In the genomic region with DNA sequence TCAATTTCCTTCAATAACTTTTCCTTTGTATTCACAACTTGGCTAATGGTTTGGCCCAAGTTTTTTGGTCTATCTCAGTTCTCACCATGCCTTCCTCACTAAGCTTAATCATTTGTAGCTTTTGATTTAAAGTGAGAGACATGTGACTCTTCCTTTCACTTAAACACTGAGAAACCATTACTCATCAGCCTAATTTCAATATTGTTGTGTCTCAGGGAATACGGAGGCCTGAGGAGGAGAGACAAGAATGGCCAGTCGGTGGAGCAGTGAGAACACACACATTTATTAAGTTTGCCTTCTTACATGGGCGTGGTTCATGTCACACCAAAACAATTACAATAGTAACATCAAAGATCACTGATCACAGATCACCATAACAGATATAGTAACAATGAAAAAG, we compare ENCODE assay signal across 9 cellular contexts. TPM values are rescaled to one million over a fixed set of nuclear protein-coding genes. Genes with fewer than 3 reads are reported as not detected.
DNase-seq lines count a peak whose midpoint lies in the region; ATAC-seq lines count a peak whose summit lies in the region.
"Had no signal": no experiment of that assay in that cellular context is flagged by ENCODE, and none has a peak within 500 bp of the region (broad histone marks: within the 10 kb centered on the region; RNA-seq: fewer than 3 reads in every experiment).

No MANE protein-coding gene starts in this region.

- ATAC-seq in GM18508 (IDR thresholded peaks at IDR 0.05; ENCODE audit: insufficient read depth, unreplicated experiment) (peak; percentile 87), HG02678 (IDR thresholded peaks at IDR 0.05; ENCODE audit: unreplicated experiment) (peak; percentile 67)

- peak; percentile 46 for DNase-seq in activated CD4-positive, alpha-beta T cell treated with anti-CD3 and anti-CD28 coated beads for 48 hours
- DNase-seq in glomerular visceral epithelial cell (ENCODE audit: extremely low spot score), result peak; percentile 39
- DNase-seq in OCI-M1 (lab: John Stamatoyannopoulos, UW), result no peak
- DNase-seq in NOMO-1 treated with DMSO at 0.1 percent for 48 hours (lab: John Stamatoyannopoulos, UW; ENCODE audit: unreplicated experiment), result no peak
- no peak for DNase-seq in HPDE6-E6E7 (ENCODE audit: extremely low spot score)
- no peak for DNase-seq in mesenteric fat pad (ENCODE audit: low spot score)
- DNase-seq: NCI-H69 had no signal

RNA-seq across cellular contexts. Expression of a gene that starts 56.7 kb away (rescaled TPM):
- total RNA-seq in mesenteric fat pad, result 1.4 TPM

Comparison
In these comparisons a context has a peak if more than half of its experiments do, and no peak if none do; other contexts are left out.
1. DNase-seq: peak in activated CD4-positive, alpha-beta T cell treated with anti-CD3 and anti-CD28 coated beads for 48 hours (single experiment) and glomerular visceral epithelial cell (single experiment); none in OCI-M1 (single experiment), NOMO-1 treated with DMSO at 0.1 percent for 48 hours (single experiment), HPDE6-E6E7 (single experiment) and mesenteric fat pad (single experiment).